ENCODE assay signal across 31 cellular contexts in genomic region chr5:125518169-125518568, GRCh38.
"Had no signal": no experiment of that assay in that cellular context is flagged by ENCODE, and none has a peak within 500 bp of the region (broad histone marks: within the 10 kb centered on the region; RNA-seq: fewer than 3 reads in every experiment).

No MANE protein-coding gene starts in this region.

- H3K9me3 ChIP-seq: ascending aorta had no signal

- ATAC-seq: activated CD8-positive, alpha-beta T cell treated with anti-CD3 and anti-CD28 coated beads for 36 hours; activated naive CD8-positive, alpha-beta T cell treated with anti-CD3 and anti-CD28 coated beads, Interleukin-2, amount 50 U/mL, for 24 hours; activated T-cell treated with anti-CD3 and anti-CD28 coated beads, Interleukin-2, amount 50 U/mL, for 4 hours; activated T-cell treated with anti-CD3 and anti-CD28 coated beads, Interleukin-2, amount 50 U/mL, for 72 hours; activated T-helper 17 cell treated with anti-CD3 and anti-CD28 coated beads, Interleukin-2, amount 50 U/mL, for 72 hours had no signal

- H3K27ac ChIP-seq: ascending aorta, cardiac muscle cell, VCaP had no signal

- H3K4me3 ChIP-seq: ascending aorta, cardiac muscle cell had no signal

- H3K4me1 ChIP-seq: ascending aorta had no signal

- DNase-seq: activated B cell treated with CpG ODN at 0.5 μM for 24 hours; activated CD4-positive, alpha-beta memory T cell treated with anti-CD3 and anti-CD28 coated beads for 36 hours; activated CD4-positive, alpha-beta T cell treated with anti-CD3 and anti-CD28 coated beads for 4 hours; activated CD4-positive, alpha-beta T cell treated with anti-CD3 and anti-CD28 coated beads, Interleukin-2, amount 10 ng/mL, durations not matched to agents 24 days and 14 days; activated CD4-positive, alpha-beta T cell treated with anti-CD3 and anti-CD28 coated beads, Interleukin-2, amount 50 U/mL, for 1 hour; activated CD4-positive, alpha-beta T cell treated with anti-CD3 and anti-CD28 coated beads, Interleukin-2, amount 50 U/mL, for 4 hours; activated CD4-positive, CD25-positive, alpha-beta regulatory T cell treated with anti-CD3 and anti-CD28 coated beads, Interleukin-2, amount 50 U/mL, for 72 hours; activated CD8-positive, alpha-beta memory T cell treated with anti-CD3 and anti-CD28 coated beads, Interleukin-2, amount 50 U/mL, for 4 hours; activated CD8-positive, alpha-beta T cell treated with anti-CD3 and anti-CD28 coated beads for 36 hours; activated effector memory CD4-positive, alpha-beta T cell treated with anti-CD3 and anti-CD28 coated beads, Interleukin-2, amount 50 U/mL, for 16 hours; activated naive CD4-positive, alpha-beta T cell treated with anti-CD3 and anti-CD28 coated beads, Interleukin-2, amount 10 ng/mL, durations not matched to agents 7 days and 5 days; activated naive CD4-positive, alpha-beta T cell treated with Interleukin-2 at 50 U/mL for 16 hours; activated naive CD8-positive, alpha-beta T cell treated with anti-CD3 and anti-CD28 coated beads, Interleukin-2, amount 10 ng/mL, durations not matched to agents 7 days and 5 days; activated naive CD8-positive, alpha-beta T cell treated with anti-CD3 and anti-CD28 coated beads, Interleukin-2, amount 50 U/mL, for 24 hours; activated T-cell treated with anti-CD3 and anti-CD28 coated beads for 4 hours; activated T-cell treated with anti-CD3 and anti-CD28 coated beads, Interleukin-2, amount 50 U/mL, for 1 hour; activated T-cell treated with anti-CD3 and anti-CD28 coated beads, Interleukin-2, amount 50 U/mL, for 4 hours; activated T-cell treated with anti-CD3 and anti-CD28 coated beads, Interleukin-2, amount 50 U/mL, for 72 hours; amygdala; anterior cingulate cortex; caudate nucleus; cerebellar nuclear complex; T-helper 1 cell; T-helper 2 cell; T-helper 9 cell had no signal

- H3K27me3 ChIP-seq: ascending aorta, cardiac muscle cell had no signal

- H3K36me3 ChIP-seq: ascending aorta, cardiac muscle cell had no signal

- FAIRE-seq: bronchial epithelial cell, TTC549 had no signal
